Comparison of ENCODE assay signal across 1 cellular context in genomic region chr3:133733226-133733625, GRCh38.
TF ChIP-seq lines count a peak whose summit lies in the region.

No MANE protein-coding gene starts in this region.

TF ChIP-seq in HepG2, 621 proteins besides CTCF, POLR2A, EP300 and RAD21 (continued from another document and continues in another):
- TF ChIP-seq AFF4 (CRISPR knock-in tag; IDR thresholded peaks at IDR 0.05), result no peak
- TF ChIP-seq CSRNP2 (CRISPR knock-in tag; conservative IDR thresholded peaks at IDR 0.05; ENCODE audit: low read depth), result no peak
- TF ChIP-seq MED8 (CRISPR knock-in tag; IDR thresholded peaks at IDR 0.05; ENCODE audit: insufficient replicate concordance), result no peak
- TF ChIP-seq ZMYM4 (CRISPR knock-in tag; IDR thresholded peaks at IDR 0.05), result peak; percentile 79
- TF ChIP-seq SP2 (CRISPR knock-in tag; IDR thresholded peaks at IDR 0.05), result no peak
- no peak for TF ChIP-seq ZSCAN22 (CRISPR knock-in tag; IDR thresholded peaks at IDR 0.05)
- TF ChIP-seq TEAD2 (CRISPR knock-in tag; IDR thresholded peaks at IDR 0.05), result no peak
- 0 out of 2 replicates have a peak, but pooled peaks have one; percentile 65 for TF ChIP-seq ZNF501 (CRISPR knock-in tag; IDR thresholded peaks at IDR 0.05)
- peak; percentile 34 for TF ChIP-seq ZEB1 (IDR thresholded peaks at IDR 0.05; ENCODE audit: insufficient replicate concordance, low read depth)
- TF ChIP-seq ATF7-NPFF (CRISPR knock-in tag; IDR thresholded peaks at IDR 0.05; ENCODE audit: low read depth), result no peak
- no peak for TF ChIP-seq ZNF768 (CRISPR knock-in tag; IDR thresholded peaks at IDR 0.05)
- TF ChIP-seq PBX2 (CRISPR knock-in tag; IDR thresholded peaks at IDR 0.05), result no peak
- TF ChIP-seq TFAP4 (IDR thresholded peaks at IDR 0.05; ENCODE audit: borderline replicate concordance, low read depth), result peak; percentile 86
- peak; percentile 34; the same call in 1 of the 2 replicates for TF ChIP-seq SMC3 (IDR thresholded peaks at IDR 0.05; ENCODE audit: low read length)
- no peak for TF ChIP-seq ZNF383 (CRISPR knock-in tag; IDR thresholded peaks at IDR 0.05; ENCODE audit: borderline replicate concordance)
- no peak for TF ChIP-seq CCAR2 (optimal IDR thresholded peaks at IDR 0.05; ENCODE audit: low read depth, low read length)
- TF ChIP-seq SYNCRIP (IDR thresholded peaks at IDR 0.05; ENCODE audit: insufficient read depth, low read depth, low read length), result no peak
- no peak for TF ChIP-seq ZNF841 (CRISPR knock-in tag; IDR thresholded peaks at IDR 0.05; ENCODE audit: borderline replicate concordance)
- no peak for TF ChIP-seq ZNF784 (CRISPR knock-in tag; IDR thresholded peaks at IDR 0.05; ENCODE audit: borderline replicate concordance)
- TF ChIP-seq, protein P1, sequence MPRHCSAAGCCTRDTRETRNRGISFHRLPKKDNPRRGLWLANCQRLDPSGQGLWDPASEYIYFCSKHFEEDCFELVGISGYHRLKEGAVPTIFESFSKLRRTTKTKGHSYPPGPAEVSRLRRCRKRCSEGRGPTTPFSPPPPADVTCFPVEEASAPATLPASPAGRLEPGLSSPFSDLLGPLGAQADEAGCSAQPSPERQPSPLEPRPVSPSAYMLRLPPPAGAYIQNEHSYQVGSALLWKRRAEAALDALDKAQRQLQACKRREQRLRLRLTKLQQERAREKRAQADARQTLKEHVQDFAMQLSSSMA (CRISPR knock-in tag; IDR thresholded peaks at IDR 0.05), result no peak
- TF ChIP-seq, protein P2, sequence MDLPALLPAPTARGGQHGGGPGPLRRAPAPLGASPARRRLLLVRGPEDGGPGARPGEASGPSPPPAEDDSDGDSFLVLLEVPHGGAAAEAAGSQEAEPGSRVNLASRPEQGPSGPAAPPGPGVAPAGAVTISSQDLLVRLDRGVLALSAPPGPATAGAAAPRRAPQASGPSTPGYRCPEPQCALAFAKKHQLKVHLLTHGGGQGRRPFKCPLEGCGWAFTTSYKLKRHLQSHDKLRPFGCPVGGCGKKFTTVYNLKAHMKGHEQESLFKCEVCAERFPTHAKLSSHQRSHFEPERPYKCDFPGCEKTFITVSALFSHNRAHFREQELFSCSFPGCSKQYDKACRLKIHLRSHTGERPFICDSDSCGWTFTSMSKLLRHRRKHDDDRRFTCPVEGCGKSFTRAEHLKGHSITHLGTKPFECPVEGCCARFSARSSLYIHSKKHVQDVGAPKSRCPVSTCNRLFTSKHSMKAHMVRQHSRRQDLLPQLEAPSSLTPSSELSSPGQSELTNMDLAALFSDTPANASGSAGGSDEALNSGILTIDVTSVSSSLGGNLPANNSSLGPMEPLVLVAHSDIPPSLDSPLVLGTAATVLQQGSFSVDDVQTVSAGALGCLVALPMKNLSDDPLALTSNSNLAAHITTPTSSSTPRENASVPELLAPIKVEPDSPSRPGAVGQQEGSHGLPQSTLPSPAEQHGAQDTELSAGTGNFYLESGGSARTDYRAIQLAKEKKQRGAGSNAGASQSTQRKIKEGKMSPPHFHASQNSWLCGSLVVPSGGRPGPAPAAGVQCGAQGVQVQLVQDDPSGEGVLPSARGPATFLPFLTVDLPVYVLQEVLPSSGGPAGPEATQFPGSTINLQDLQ (CRISPR knock-in tag; IDR thresholded peaks at IDR 0.05), result no peak
- no peak for TF ChIP-seq GTF2F1 (IDR thresholded peaks at IDR 0.05; ENCODE audit: low read length)
- no peak for TF ChIP-seq ZNF432 (CRISPR knock-in tag; IDR thresholded peaks at IDR 0.05; ENCODE audit: borderline replicate concordance)
- peak; percentile 87 for TF ChIP-seq NCOA2 (CRISPR knock-in tag; IDR thresholded peaks at IDR 0.05)
- no peak for TF ChIP-seq FOXP1 (IDR thresholded peaks at IDR 0.05)
- peak; percentile 84 for TF ChIP-seq FOXP1 (CRISPR knock-in tag; IDR thresholded peaks at IDR 0.05)
- no peak for TF ChIP-seq KLF12 (CRISPR knock-in tag; IDR thresholded peaks at IDR 0.05; ENCODE audit: borderline replicate concordance)
- TF ChIP-seq ZNF335 (CRISPR knock-in tag; IDR thresholded peaks at IDR 0.05), result no peak
- no peak for TF ChIP-seq ZNF274 (CRISPR knock-in tag; IDR thresholded peaks at IDR 0.05)
- TF ChIP-seq ZNF710 (CRISPR knock-in tag; IDR thresholded peaks at IDR 0.05; ENCODE audit: borderline replicate concordance), result peak; percentile 89; the same call in 1 of the 2 replicates
- TF ChIP-seq TGIF2 (CRISPR knock-in tag; IDR thresholded peaks at IDR 0.05), result peak; percentile 33; the same call in 1 of the 2 replicates
- TF ChIP-seq RFXANK (CRISPR knock-in tag; IDR thresholded peaks at IDR 0.05), result 0 out of 2 replicates have a peak, but pooled peaks have one; percentile 37
- TF ChIP-seq YEATS2 (CRISPR knock-in tag; IDR thresholded peaks at IDR 0.05; ENCODE audit: borderline replicate concordance), result no peak
- TF ChIP-seq TFE3 (CRISPR knock-in tag; IDR thresholded peaks at IDR 0.05), result peak; percentile 66; the same call in 1 of the 2 replicates
- TF ChIP-seq IRF9 (CRISPR knock-in tag; IDR thresholded peaks at IDR 0.05; ENCODE audit: borderline replicate concordance), result peak; percentile 49; the same call in 1 of the 2 replicates
- no peak for TF ChIP-seq CENPX (CRISPR knock-in tag; IDR thresholded peaks at IDR 0.05)
- no peak for TF ChIP-seq WIZ (CRISPR knock-in tag; IDR thresholded peaks at IDR 0.05)
